ENCODE assay signal across 1 cellular context in the genomic region with DNA sequence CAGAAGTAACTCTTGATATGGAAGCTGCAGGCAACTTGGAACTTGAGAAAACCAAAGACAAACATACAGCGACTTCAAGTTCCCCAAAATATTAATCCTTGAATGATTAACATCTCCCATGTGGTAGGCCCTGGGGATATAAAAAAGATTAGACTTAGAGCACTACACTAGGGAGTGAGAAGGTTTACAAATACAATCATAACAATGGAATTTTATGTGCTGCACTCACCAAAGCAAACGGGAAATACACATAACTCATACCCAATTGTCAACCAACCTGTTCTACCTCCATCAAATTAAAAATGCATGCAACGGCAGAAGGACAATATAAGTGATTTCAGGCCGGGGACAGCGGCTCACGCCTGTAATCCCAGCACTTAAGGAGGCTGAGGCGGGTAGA.
TF ChIP-seq lines count a peak whose summit lies in the region.

No MANE protein-coding gene starts in this region.

TF ChIP-seq in A549, 52 proteins besides CTCF, POLR2A, EP300 and RAD21 (continued from another document):
- TF ChIP-seq, protein P1, sequence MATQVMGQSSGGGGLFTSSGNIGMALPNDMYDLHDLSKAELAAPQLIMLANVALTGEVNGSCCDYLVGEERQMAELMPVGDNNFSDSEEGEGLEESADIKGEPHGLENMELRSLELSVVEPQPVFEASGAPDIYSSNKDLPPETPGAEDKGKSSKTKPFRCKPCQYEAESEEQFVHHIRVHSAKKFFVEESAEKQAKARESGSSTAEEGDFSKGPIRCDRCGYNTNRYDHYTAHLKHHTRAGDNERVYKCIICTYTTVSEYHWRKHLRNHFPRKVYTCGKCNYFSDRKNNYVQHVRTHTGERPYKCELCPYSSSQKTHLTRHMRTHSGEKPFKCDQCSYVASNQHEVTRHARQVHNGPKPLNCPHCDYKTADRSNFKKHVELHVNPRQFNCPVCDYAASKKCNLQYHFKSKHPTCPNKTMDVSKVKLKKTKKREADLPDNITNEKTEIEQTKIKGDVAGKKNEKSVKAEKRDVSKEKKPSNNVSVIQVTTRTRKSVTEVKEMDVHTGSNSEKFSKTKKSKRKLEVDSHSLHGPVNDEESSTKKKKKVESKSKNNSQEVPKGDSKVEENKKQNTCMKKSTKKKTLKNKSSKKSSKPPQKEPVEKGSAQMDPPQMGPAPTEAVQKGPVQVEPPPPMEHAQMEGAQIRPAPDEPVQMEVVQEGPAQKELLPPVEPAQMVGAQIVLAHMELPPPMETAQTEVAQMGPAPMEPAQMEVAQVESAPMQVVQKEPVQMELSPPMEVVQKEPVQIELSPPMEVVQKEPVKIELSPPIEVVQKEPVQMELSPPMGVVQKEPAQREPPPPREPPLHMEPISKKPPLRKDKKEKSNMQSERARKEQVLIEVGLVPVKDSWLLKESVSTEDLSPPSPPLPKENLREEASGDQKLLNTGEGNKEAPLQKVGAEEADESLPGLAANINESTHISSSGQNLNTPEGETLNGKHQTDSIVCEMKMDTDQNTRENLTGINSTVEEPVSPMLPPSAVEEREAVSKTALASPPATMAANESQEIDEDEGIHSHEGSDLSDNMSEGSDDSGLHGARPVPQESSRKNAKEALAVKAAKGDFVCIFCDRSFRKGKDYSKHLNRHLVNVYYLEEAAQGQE (IDR thresholded peaks at IDR 0.05): no peak
